ENCODE assay signal across 7 cellular contexts in genomic region chr19:36377541-36378178, GRCh38. TPM values are rescaled to one million over a fixed set of nuclear protein-coding genes. Genes with fewer than 3 reads are reported as not detected.
DNase-seq lines count a peak whose midpoint lies in the region; ATAC-seq and FAIRE-seq lines count a peak whose summit lies in the region.

No MANE protein-coding gene starts in this region.

- H3K27me3 ChIP-seq in HUES6 (ENCODE audit: control insufficient read depth, insufficient read depth, low read length) (no peaks in the 10 kb centered on the region), small intestine (ENCODE audit: control insufficient read depth in 2 of 2, insufficient read depth in 2 of 2, low read length in 2 of 2) (no peaks in the 10 kb centered on the region)

- H3K9me3 Mint-ChIP-seq in activated CD8-positive, alpha-beta T cell treated with anti-CD3 and anti-CD28 coated beads, Interleukin-2, amount 10 ng/mL, durations not matched to agents 7 days and 5 days (ENCODE audit: insufficient read depth), result peaks cover 10% of the 10 kb centered on the region

- H3K36me3 ChIP-seq in HUES6 (ENCODE audit: control insufficient read depth, insufficient read depth, low read length) (no peaks in the 10 kb centered on the region), small intestine (ENCODE audit: control insufficient read depth in 2 of 2, insufficient read depth in 2 of 2, low read length in 2 of 2) (no peaks in the 10 kb centered on the region)

- no peak for DNase-seq in activated CD8-positive, alpha-beta T cell treated with anti-CD3 and anti-CD28 coated beads, Interleukin-2, amount 10 ng/mL, durations not matched to agents 7 days and 5 days
- peak; percentile 19 for DNase-seq in small intestine
- no peak for DNase-seq in SHP77 (lab: John Stamatoyannopoulos, UW)
- no peak for DNase-seq in NCI-H510A treated with DMSO at 0.1 percent for 48 hours (lab: John Stamatoyannopoulos, UW)

- no peaks in the 10 kb centered on the region for H3K27me3 Mint-ChIP-seq in activated CD8-positive, alpha-beta T cell treated with anti-CD3 and anti-CD28 coated beads, Interleukin-2, amount 10 ng/mL, durations not matched to agents 7 days and 5 days (ENCODE audit: low read depth)

- H3K36me3 Mint-ChIP-seq in activated CD8-positive, alpha-beta T cell treated with anti-CD3 and anti-CD28 coated beads, Interleukin-2, amount 10 ng/mL, durations not matched to agents 7 days and 5 days (ENCODE audit: low read depth), result peaks cover 31% of the 10 kb centered on the region

- POLR2A ChIA-PET in activated CD8-positive, alpha-beta T cell treated with anti-CD3 and anti-CD28 coated beads, Interleukin-2, amount 10 ng/mL, durations not matched to agents 7 days and 5 days (lab: Charles Lee), result no interaction called here

- peaks cover 18% of the 10 kb centered on the region for H3K4me1 Mint-ChIP-seq in activated CD8-positive, alpha-beta T cell treated with anti-CD3 and anti-CD28 coated beads, Interleukin-2, amount 10 ng/mL, durations not matched to agents 7 days and 5 days (ENCODE audit: low read depth)

- FAIRE-seq in small intestine (lab: Jason Lieb, UNC), result no peak

- ATAC-seq in activated CD8-positive, alpha-beta T cell treated with anti-CD3 and anti-CD28 coated beads, Interleukin-2, amount 10 ng/mL, durations not matched to agents 7 days and 5 days, result no peak
- no peak for ATAC-seq in HG02798 (IDR thresholded peaks at IDR 0.05; ENCODE audit: poor library complexity, unreplicated experiment)

- CTCF ChIA-PET in activated CD8-positive, alpha-beta T cell treated with anti-CD3 and anti-CD28 coated beads, Interleukin-2, amount 10 ng/mL, durations not matched to agents 7 days and 5 days (lab: Charles Lee), result no interaction called here

- H3K4me1 ChIP-seq in HUES6 (ENCODE audit: control insufficient read depth, insufficient read depth, low read length) (no peaks in the 10 kb centered on the region), small intestine (ENCODE audit: control insufficient read depth in 2 of 2, insufficient read depth in 1 of 2, low read depth in 1 of 2, low read length in 1 of 2) (peaks cover 0 to 6% of the 10 kb centered on the region in 2 donors)

- H3K27ac ChIP-seq in HUES6 (ENCODE audit: low read depth, low read length) (no peak overlapping the region), small intestine (ENCODE audit: low read depth in 1 of 2, low read length in 1 of 2) (no peak overlapping the region)

- 60 to 71% (median 68%) methylated on average over 9 to 10 of the region's 10 CpGs for WGBS in small intestine, 3 donors

- peak overlapping the region; percentile 84 for H3K4me3 Mint-ChIP-seq in activated CD8-positive, alpha-beta T cell treated with anti-CD3 and anti-CD28 coated beads, Interleukin-2, amount 10 ng/mL, durations not matched to agents 7 days and 5 days

- H3K9me3 ChIP-seq in HUES6 (ENCODE audit: control insufficient read depth, insufficient read depth, low read depth, low read length), result peaks cover 2% of the 10 kb centered on the region; the same call in 1 of the 2 replicates
- H3K9me3 ChIP-seq in small intestine (ENCODE audit: control insufficient read depth, low read depth), result no peaks in the 10 kb centered on the region

- no peak overlapping the region for H3K27ac Mint-ChIP-seq in activated CD8-positive, alpha-beta T cell treated with anti-CD3 and anti-CD28 coated beads, Interleukin-2, amount 10 ng/mL, durations not matched to agents 7 days and 5 days

- H3K9ac ChIP-seq in HUES6 (ENCODE audit: low read length), result peak overlapping the region; percentile 43

- H3K4me3 ChIP-seq in HUES6 (ENCODE audit: low read depth, low read length) (peak overlapping the region; percentile 84), iPS-11a (ENCODE audit: low read depth, low read length) (peak overlapping the region; percentile 8), small intestine (ENCODE audit: low read depth in 1 of 2, low read length in 2 of 2) (peak overlapping the region in 1 of 2 donors; percentile 78)

RNA-seq across cellular contexts. Expression of gene ZFP14, which starts 1.3 kb away (rescaled TPM):
- 1 to 10 TPM; 4.1 to 5.4 TPM for total RNA-seq in activated CD8-positive, alpha-beta T cell treated with anti-CD3 and anti-CD28 coated beads, Interleukin-2, amount 10 ng/mL, durations not matched to agents 7 days and 5 days
- 1 to 10 TPM; 1.1 to 1.6 (median 1.6) TPM for polyA plus RNA-seq in small intestine

RNA-seq across cellular contexts. Expression of gene ZFP82, which starts 40.8 kb away (rescaled TPM):
- total RNA-seq in activated CD8-positive, alpha-beta T cell treated with anti-CD3 and anti-CD28 coated beads, Interleukin-2, amount 10 ng/mL, durations not matched to agents 7 days and 5 days, result 1 to 10 TPM; 5.2 to 5.4 TPM
- 1 to 10 TPM in 1 of 3 donors, under 1 TPM in 2; 0.22 to 1.4 (median 0.27) TPM for polyA plus RNA-seq in small intestine
